In the genomic region with DNA sequence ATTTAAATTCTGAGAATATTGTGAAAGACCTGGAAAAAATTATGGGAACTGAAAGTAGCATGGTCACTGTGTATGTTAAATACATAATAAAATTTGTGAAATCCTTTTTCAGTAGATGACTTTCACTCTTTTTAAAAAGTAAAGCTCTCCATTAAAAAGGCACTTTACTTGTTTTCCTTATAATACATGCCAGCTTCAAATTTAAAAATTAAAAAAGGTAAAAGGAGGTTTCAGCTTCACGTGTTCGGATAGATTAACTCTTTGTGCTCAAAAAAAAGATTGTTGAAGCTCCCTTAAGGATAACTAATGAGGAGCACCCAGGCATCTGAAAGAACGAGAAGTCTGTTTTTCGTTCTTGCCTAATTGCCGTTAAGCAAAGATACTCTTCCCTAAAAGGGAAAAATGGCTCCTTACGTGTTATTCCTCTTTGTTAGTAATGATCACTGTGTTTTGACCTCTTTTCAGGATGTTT, we compare ENCODE assay signal across 9 cellular contexts.
DNase-seq lines count a peak whose midpoint lies in the region; ATAC-seq and TF ChIP-seq lines count a peak whose summit lies in the region.
"Had no signal": no experiment of that assay in that cellular context is flagged by ENCODE, and none has a peak within 500 bp of the region (broad histone marks: within the 10 kb centered on the region; RNA-seq: fewer than 3 reads in every experiment).

No MANE protein-coding gene starts in this region.

- POLR2A ChIA-PET in naive thymus-derived CD4-positive, alpha-beta T cell (lab: Charles Lee), result interaction anchor here (0.7 kb wide), 1 partner anchor 88 kb away, joined by 3 read pairs; the partner anchor contains the start of gene RPS6KB1

- intact Hi-C loops in naive thymus-derived CD4-positive, alpha-beta T cell (cut with micrococcal nuclease), result no loop called here
- intact Hi-C loops in testis (cut with DNase I; ENCODE audit: low total_unique reads), result no loop called here
- intact Hi-C loops in adrenal gland (cut with DNase I), result no loop called here

- H3K4me1 ChIP-seq in naive thymus-derived CD4-positive, alpha-beta T cell (ENCODE audit: control insufficient read depth in 2 of 2, insufficient read depth in 2 of 2, low read length in 2 of 2), result no peaks in the 10 kb centered on the region
- H3K4me1 ChIP-seq in testis (peaks cover 3% of the 10 kb centered on the region), adrenal gland (replicated peaks in 1 of 2) (peaks cover 0 to 13% of the 10 kb centered on the region in 2 donors)

- H3K9me3 ChIP-seq in naive thymus-derived CD4-positive, alpha-beta T cell (ENCODE audit: control insufficient read depth in 2 of 3, low read length in 3 of 3), result no peaks in the 10 kb centered on the region
- H3K9me3 ChIP-seq in testis, result no peaks in the 10 kb centered on the region
- no peaks in the 10 kb centered on the region for H3K9me3 ChIP-seq in adrenal gland (replicated peaks in 1 of 3)

- no peak for TF ChIP-seq POLR2A in NB4 (IDR thresholded peaks at IDR 0.05; ENCODE audit: extremely low read depth, insufficient read length)
- TF ChIP-seq POLR2A in testis (IDR thresholded peaks at IDR 0.05), result no peak
- TF ChIP-seq POLR2A in adrenal gland (IDR thresholded peaks at IDR 0.05), result no peak

- H3K27ac ChIP-seq in brain microvascular endothelial cell (peak overlapping the region; percentile 82), testis (peak overlapping the region in 1 of 2 donors; percentile 79), adrenal gland (peak overlapping the region in 2 of 5 donors; percentile 19 to 25)
- H3K27ac ChIP-seq in naive thymus-derived CD4-positive, alpha-beta T cell (ENCODE audit: low read depth, low read length), result no peak overlapping the region

- peaks cover 0 to 10% (median 8%) of the 10 kb centered on the region in 5 donors for H3K36me3 Mint-ChIP-seq in naive thymus-derived CD4-positive, alpha-beta T cell
- peaks cover 23% of the 10 kb centered on the region for H3K36me3 Mint-ChIP-seq in activated T-cell treated with anti-CD3 and anti-CD28 coated beads, Interleukin-2, amount 50 U/mL, for 24 hours (ENCODE audit: low read depth)

- H3K4me3 ChIP-seq in NB4 (ENCODE audit: low read depth, low read length), result peak overlapping the region; percentile 35
- H3K4me3 ChIP-seq in brain microvascular endothelial cell (ENCODE audit: low read depth, low read length), result no peak overlapping the region
- no peak overlapping the region for H3K4me3 ChIP-seq in naive thymus-derived CD4-positive, alpha-beta T cell (ENCODE audit: low read length)
- H3K4me3 ChIP-seq in testis, result no peak overlapping the region
- H3K4me3 ChIP-seq in adrenal gland, result no peak overlapping the region

- no peaks in the 10 kb centered on the region for H3K27me3 ChIP-seq in brain microvascular endothelial cell (replicated peaks)
- no peaks in the 10 kb centered on the region for H3K27me3 ChIP-seq in naive thymus-derived CD4-positive, alpha-beta T cell (ENCODE audit: control insufficient read depth in 2 of 2, insufficient read depth in 2 of 2, low read length in 2 of 2)
- H3K27me3 ChIP-seq in testis, result no peaks in the 10 kb centered on the region
- no peaks in the 10 kb centered on the region for H3K27me3 ChIP-seq in adrenal gland

- TF ChIP-seq CTCF in NB4 (IDR thresholded peaks at IDR 0.05; ENCODE audit: low read depth, low read length) (no peak), brain microvascular endothelial cell (IDR thresholded peaks at IDR 0.05; ENCODE audit: low read depth, low read length, missing control alignments) (no peak), testis (IDR thresholded peaks at IDR 0.05) (no peak), adrenal gland (IDR thresholded peaks at IDR 0.05) (no peak)

- CTCF ChIA-PET in naive thymus-derived CD4-positive, alpha-beta T cell (lab: Charles Lee), result interaction anchor here (0.5 kb wide), 1 partner anchor 925 kb away, joined by 3 read pairs; no protein-coding TSS in a partner anchor

- no peaks in the 10 kb centered on the region for H3K27me3 Mint-ChIP-seq in naive thymus-derived CD4-positive, alpha-beta T cell
- H3K27me3 Mint-ChIP-seq in activated T-cell treated with anti-CD3 and anti-CD28 coated beads, Interleukin-2, amount 50 U/mL, for 24 hours, result no peaks in the 10 kb centered on the region

- WGBS in testis, 2 donors, result 59 to 63% methylated on average over 6 of the region's 6 CpGs
- 63 to 70% (median 69%) methylated on average over 6 of the region's 6 CpGs for WGBS in adrenal gland, 4 donors

- H3K9me3 Mint-ChIP-seq in naive thymus-derived CD4-positive, alpha-beta T cell, result peaks cover 0 to 2% (median 0%) of the 10 kb centered on the region in 11 donors
- H3K9me3 Mint-ChIP-seq in activated T-cell treated with anti-CD3 and anti-CD28 coated beads, Interleukin-2, amount 50 U/mL, for 24 hours, result no peaks in the 10 kb centered on the region

- no peak overlapping the region for H3K4me3 Mint-ChIP-seq in naive thymus-derived CD4-positive, alpha-beta T cell
- H3K4me3 Mint-ChIP-seq in activated T-cell treated with anti-CD3 and anti-CD28 coated beads, Interleukin-2, amount 50 U/mL, for 24 hours, result no peak overlapping the region

- in situ Hi-C loops in brain microvascular endothelial cell (cut with HindIII; ENCODE audit: low pct_ligation_motif_present, low sequenced_read_pairs), result no loop called here

- H3K36me3 ChIP-seq in brain microvascular endothelial cell (replicated peaks) (no peaks in the 10 kb centered on the region), testis (ENCODE audit: low read depth, missing control alignments) (no peaks in the 10 kb centered on the region), adrenal gland (replicated peaks in 1 of 2) (peaks cover 0 to 3% of the 10 kb centered on the region in 2 donors)
- no peaks in the 10 kb centered on the region for H3K36me3 ChIP-seq in naive thymus-derived CD4-positive, alpha-beta T cell (ENCODE audit: control insufficient read depth in 2 of 3, insufficient read depth in 3 of 3, low read length in 3 of 3)

- peaks cover 0 to 30% (median 0%) of the 10 kb centered on the region in 7 donors for H3K4me1 Mint-ChIP-seq in naive thymus-derived CD4-positive, alpha-beta T cell
- H3K4me1 Mint-ChIP-seq in activated T-cell treated with anti-CD3 and anti-CD28 coated beads, Interleukin-2, amount 50 U/mL, for 24 hours (ENCODE audit: low read depth), result peaks cover 21% of the 10 kb centered on the region

- no peak overlapping the region for H3K27ac Mint-ChIP-seq in naive thymus-derived CD4-positive, alpha-beta T cell
- H3K27ac Mint-ChIP-seq in activated T-cell treated with anti-CD3 and anti-CD28 coated beads, Interleukin-2, amount 50 U/mL, for 24 hours, result no peak overlapping the region

- DNase-seq in AML-193 (lab: John Stamatoyannopoulos, UW) (peak; percentile 72 to 78), NB4 (ENCODE audit: low read depth) (peak; percentile 82), brain microvascular endothelial cell (no peak), testis (no peak), iPS-NIHi11 (ENCODE audit: low spot score) (no peak), adrenal gland (no peak)
- DNase-seq in naive thymus-derived CD4-positive, alpha-beta T cell, result no peak
- no peak for DNase-seq in activated T-cell treated with anti-CD3 and anti-CD28 coated beads, Interleukin-2, amount 50 U/mL, for 24 hours
- DNase-seq: activated effector memory CD4-positive, alpha-beta T cell treated with Interleukin-2 at 50 U/mL for 16 hours had no signal

- peak; percentile 32 for ATAC-seq in naive thymus-derived CD4-positive, alpha-beta T cell

Comparison
In these comparisons a context has a peak if more than half of its experiments do, and no peak if none do; other contexts are left out.
1. DNase-seq: peak in AML-193 (2 of 2) and NB4 (single experiment); none in brain microvascular endothelial cell (single experiment), naive thymus-derived CD4-positive, alpha-beta T cell (0 of 9), testis (single experiment), activated T-cell treated with anti-CD3 and anti-CD28 coated beads, Interleukin-2, amount 50 U/mL, for 24 hours (single experiment), iPS-NIHi11 (single experiment) and adrenal gland (0 of 7).